ENCODE assay signal across 2 cellular contexts in genomic region chr11:64211181-64211872, GRCh38.
TF ChIP-seq lines count a peak whose summit lies in the region.

No MANE protein-coding gene starts in this region.

TF ChIP-seq in SK-N-SH, 30 proteins besides CTCF, POLR2A, EP300 and RAD21:
- TF ChIP-seq MAX (IDR thresholded peaks at IDR 0.05; ENCODE audit: low read depth) (no peak), USF1 (IDR thresholded peaks at IDR 0.05; ENCODE audit: borderline replicate concordance, low read depth) (no peak), SMC3 (IDR thresholded peaks at IDR 0.05; ENCODE audit: low read depth, low read length) (no peak), FOXM1 (IDR thresholded peaks at IDR 0.05; ENCODE audit: low read depth) (no peak), GABPA (IDR thresholded peaks at IDR 0.05; ENCODE audit: low read depth) (no peak), EZH2phosphoT487 (IDR thresholded peaks at IDR 0.05; ENCODE audit: borderline replicate concordance, low read depth) (no peak), JUND (IDR thresholded peaks at IDR 0.05) (no peak), ZBTB33 (IDR thresholded peaks at IDR 0.05; ENCODE audit: borderline replicate concordance, low read depth) (no peak), SIN3A (IDR thresholded peaks at IDR 0.05; ENCODE audit: borderline replicate concordance, low read depth, low read length) (no peak), MEF2A (IDR thresholded peaks at IDR 0.05; ENCODE audit: borderline replicate concordance, low read depth) (no peak), GATA2 (CRISPR knock-in tag; IDR thresholded peaks at IDR 0.05) (no peak), TEAD4 (IDR thresholded peaks at IDR 0.05; ENCODE audit: borderline replicate concordance, insufficient read depth) (no peak), TCF12 (IDR thresholded peaks at IDR 0.05) (no peak), FOSL2 (IDR thresholded peaks at IDR 0.05; ENCODE audit: borderline replicate concordance, low read depth) (no peak)

TF ChIP-seq in SK-N-SH treated with all-trans-retinoic acid at 6 μM for 48 hours, 23 proteins besides CTCF, POLR2A, EP300 and RAD21:
- no peak for TF ChIP-seq ARNTL (CRISPR knock-in tag; IDR thresholded peaks at IDR 0.05; ENCODE audit: borderline replicate concordance, low read depth)
- TF ChIP-seq ZNF70 (CRISPR knock-in tag; IDR thresholded peaks at IDR 0.05): no peak
- no peak for TF ChIP-seq OSR1 (CRISPR knock-in tag; IDR thresholded peaks at IDR 0.05)
- no peak for TF ChIP-seq TCF4 (CRISPR knock-in tag; IDR thresholded peaks at IDR 0.05; ENCODE audit: borderline replicate concordance)
- TF ChIP-seq ZFP30 (CRISPR knock-in tag; IDR thresholded peaks at IDR 0.05): no peak
- no peak for TF ChIP-seq ZNF8 (CRISPR knock-in tag; IDR thresholded peaks at IDR 0.05)
- no peak for TF ChIP-seq CSRNP3 (CRISPR knock-in tag; IDR thresholded peaks at IDR 0.05)
